In genomic region chr17:47897561-47897960, GRCh38 we compare ENCODE assay signal across 7 cellular contexts. TPM values are rescaled to one million over a fixed set of nuclear protein-coding genes. Genes with fewer than 3 reads are reported as not detected.
DNase-seq lines count a peak whose midpoint lies in the region; ATAC-seq and TF ChIP-seq lines count a peak whose summit lies in the region.

No MANE protein-coding gene starts in this region.

- H3K4me3 Mint-ChIP-seq in HFFc6 (peak overlapping the region; percentile 88), glutamatergic neuron (ENCODE audit: unreplicated experiment) (peak overlapping the region; percentile 48)
- peak overlapping the region; percentile 95 for H3K4me3 Mint-ChIP-seq in activated CD4-positive, alpha-beta memory T cell treated with anti-CD3 and anti-CD28 coated beads for 36 hours

- H3K27me3 Mint-ChIP-seq in HFFc6 (ENCODE audit: insufficient read depth) = peaks cover 3% of the 10 kb centered on the region
- H3K27me3 Mint-ChIP-seq in activated CD4-positive, alpha-beta memory T cell treated with anti-CD3 and anti-CD28 coated beads for 36 hours = no peaks in the 10 kb centered on the region
- no peaks in the 10 kb centered on the region for H3K27me3 Mint-ChIP-seq in glutamatergic neuron (ENCODE audit: unreplicated experiment)

- no peak for DNase-seq in HFFc6
- no peak for DNase-seq in activated CD4-positive, alpha-beta memory T cell treated with anti-CD3 and anti-CD28 coated beads for 36 hours
- DNase-seq in glutamatergic neuron = no peak
- DNase-seq in SW 1271 (lab: John Stamatoyannopoulos, UW) = no peak
- DNase-seq in UCSD-AML1 (lab: John Stamatoyannopoulos, UW; ENCODE audit: unreplicated experiment) = no peak

- H3K9me3 Mint-ChIP-seq in HFFc6 (no peaks in the 10 kb centered on the region), glutamatergic neuron (ENCODE audit: unreplicated experiment) (peaks cover 6% of the 10 kb centered on the region)
- H3K9me3 Mint-ChIP-seq in activated CD4-positive, alpha-beta memory T cell treated with anti-CD3 and anti-CD28 coated beads for 36 hours = no peaks in the 10 kb centered on the region

- H3K27ac Mint-ChIP-seq in HFFc6 = peak overlapping the region; percentile 87
- H3K27ac Mint-ChIP-seq in activated CD4-positive, alpha-beta memory T cell treated with anti-CD3 and anti-CD28 coated beads for 36 hours = no peak overlapping the region
- no peak overlapping the region for H3K27ac Mint-ChIP-seq in glutamatergic neuron (ENCODE audit: unreplicated experiment)

- peak overlapping the region in 13 of 21 experiments; percentile 59 to 100 (median 100) for H3K27ac ChIP-seq in skin epidermis

- CTCF ChIA-PET in activated CD4-positive, alpha-beta memory T cell treated with anti-CD3 and anti-CD28 coated beads for 36 hours (lab: Charles Lee) = interaction anchor here (0.7 to 1.7 kb wide), 6 partner anchors 8 to 139 kb away, joined by 3 to 8 read pairs (median 4); partner anchors contain the start of genes CDK5RAP3, LRRC46, MRPL10 and SCRN2

- TF ChIP-seq CTCF in HFFc6 (IDR thresholded peaks at IDR 0.05) (no peak), glutamatergic neuron (IDR thresholded peaks at IDR 0.05; ENCODE audit: partially characterized antibody, unreplicated experiment) (no peak)

- intact Hi-C loops in activated CD4-positive, alpha-beta memory T cell treated with anti-CD3 and anti-CD28 coated beads for 36 hours (cut with micrococcal nuclease) = loop anchor here (2.0 to 5.0 kb wide), 2 partner anchors 127 to 210 kb away; partner anchors contain the start of gene SNX11

- H3K36me3 Mint-ChIP-seq in HFFc6 (ENCODE audit: low read depth) (0 out of 2 replicates have a peak, but pooled peaks cover 11% of the 10 kb centered on the region), glutamatergic neuron (ENCODE audit: unreplicated experiment) (peaks cover 5% of the 10 kb centered on the region)
- H3K36me3 Mint-ChIP-seq in activated CD4-positive, alpha-beta memory T cell treated with anti-CD3 and anti-CD28 coated beads for 36 hours = peaks cover 8% of the 10 kb centered on the region

- H3K4me1 Mint-ChIP-seq in HFFc6 (ENCODE audit: low read depth) = peaks cover 34% of the 10 kb centered on the region
- H3K4me1 Mint-ChIP-seq in activated CD4-positive, alpha-beta memory T cell treated with anti-CD3 and anti-CD28 coated beads for 36 hours (ENCODE audit: low read depth) = peaks cover 43% of the 10 kb centered on the region
- H3K4me1 Mint-ChIP-seq in glutamatergic neuron (ENCODE audit: low read depth, unreplicated experiment) = peaks cover 6% of the 10 kb centered on the region

- POLR2A ChIA-PET in activated CD4-positive, alpha-beta memory T cell treated with anti-CD3 and anti-CD28 coated beads for 36 hours (lab: Charles Lee) = no interaction called here

- ATAC-seq in GM21360 (IDR thresholded peaks at IDR 0.05; ENCODE audit: unreplicated experiment) = no peak

- peak overlapping the region in 3 of 7 experiments; percentile 69 to 92 (median 79) for H3K4me3 ChIP-seq in skin epidermis

RNA-seq across cellular contexts. Expression of gene SP2, which starts 1.5 kb away (rescaled TPM):
- 10 to 100 TPM; 10.7 to 17.5 (median 16.4) TPM for total RNA-seq in HFFc6 (2021; fragmentation: NEBNext Ultra II Directional; extraction: Animal tissue kit (Norgen Biotek cat#: 25700))
- 10 to 100 TPM; 15.1 to 17.2 TPM for total RNA-seq in activated CD4-positive, alpha-beta memory T cell treated with anti-CD3 and anti-CD28 coated beads for 36 hours
- total RNA-seq in glutamatergic neuron (ENCODE audit: unreplicated experiment) = 17.8 TPM

RNA-seq across cellular contexts. Expression of gene PNPO, which starts 43.8 kb away (rescaled TPM):
- 10 to 100 TPM; 46.0 to 55.5 (median 51.1) TPM for total RNA-seq in HFFc6 (2021; fragmentation: NEBNext Ultra II Directional; extraction: Animal tissue kit (Norgen Biotek cat#: 25700))
- 10 to 100 TPM; 32.5 to 34.4 TPM for total RNA-seq in activated CD4-positive, alpha-beta memory T cell treated with anti-CD3 and anti-CD28 coated beads for 36 hours
- 6.0 TPM for total RNA-seq in glutamatergic neuron (ENCODE audit: unreplicated experiment)

RNA-seq across cellular contexts. Expression of gene SP6, which starts 46.6 kb away (rescaled TPM):
- 1 to 10 TPM in 4 of 6 experiments, under 1 TPM in 2; 0.45 to 1.2 (median 1.1) TPM for total RNA-seq in HFFc6 (2021; fragmentation: NEBNext Ultra II Directional; extraction: Animal tissue kit (Norgen Biotek cat#: 25700))
- under 1 TPM; 0.10 to 0.12 TPM for total RNA-seq in activated CD4-positive, alpha-beta memory T cell treated with anti-CD3 and anti-CD28 coated beads for 36 hours
- total RNA-seq in glutamatergic neuron (ENCODE audit: unreplicated experiment) = 1.7 TPM

RNA-seq across cellular contexts. Expression of gene SCRN2, which starts 56.5 kb away (rescaled TPM):
- 10 to 100 TPM; 33.9 to 46.6 (median 39.1) TPM for total RNA-seq in HFFc6 (2021; fragmentation: NEBNext Ultra II Directional; extraction: Animal tissue kit (Norgen Biotek cat#: 25700))
- 10 to 100 TPM; 20.6 to 21.0 TPM for total RNA-seq in activated CD4-positive, alpha-beta memory T cell treated with anti-CD3 and anti-CD28 coated beads for 36 hours
- 39.1 TPM for total RNA-seq in glutamatergic neuron (ENCODE audit: unreplicated experiment)
